In genomic region chrX:133980832-133981588, GRCh38 we compare ENCODE assay signal across 21 cellular contexts. TPM values are rescaled to one million over a fixed set of nuclear protein-coding genes. Genes with fewer than 3 reads are reported as not detected.
"Had no signal": no experiment of that assay in that cellular context is flagged by ENCODE, and none has a peak within 500 bp of the region (broad histone marks: within the 10 kb centered on the region; RNA-seq: fewer than 3 reads in every experiment).

No MANE protein-coding gene starts in this region.

- DNase-seq: activated CD4-positive, alpha-beta T cell treated with anti-CD3 and anti-CD28 coated beads, Interleukin-2, amount 10 ng/mL, durations not matched to agents 7 days and 5 days; activated CD4-positive, CD25-positive, alpha-beta regulatory T cell treated with anti-CD3 and anti-CD28 coated beads, Interleukin-2, amount 50 U/mL, for 72 hours; activated CD8-positive, alpha-beta memory T cell treated with anti-CD3 and anti-CD28 coated beads, Interleukin-2, amount 10 ng/mL, durations not matched to agents 7 days and 5 days; activated CD8-positive, alpha-beta T cell treated with anti-CD3 and anti-CD28 coated beads for 36 hours; activated effector memory CD4-positive, alpha-beta T cell treated with anti-CD3 and anti-CD28 coated beads, Interleukin-2, amount 50 U/mL, for 16 hours; activated naive CD4-positive, alpha-beta T cell treated with anti-CD3 and anti-CD28 coated beads, Interleukin-2, amount 10 ng/mL, durations not matched to agents 7 days and 5 days; activated T-cell treated with anti-CD3 and anti-CD28 coated beads for 4 hours; body of pancreas; gastrocnemius medialis; hypothalamus; left ventricle myocardium superior; mammary epithelial cell; occipital lobe; posterior cingulate gyrus; sigmoid colon; stimulated activated CD4-positive, alpha-beta T cell treated with anti-CD3 and anti-CD28 coated beads, Interleukin-4, amount 100 ng/mL, for 24 hours; stimulated activated naive CD8-positive, alpha-beta T cell treated with anti-CD3 and anti-CD28 coated beads, Interleukin-15, Interleukin-2, amounts not matched to agents 100 U/mL and 50 U/mL, for 24 hours; substantia nigra; thyroid gland had no signal

- H3K9me3 ChIP-seq: body of pancreas, gastrocnemius medialis, sigmoid colon, thyroid gland had no signal

- H3K9me3 Mint-ChIP-seq: activated CD4-positive, alpha-beta T cell treated with anti-CD3 and anti-CD28 coated beads, Interleukin-2, amount 10 ng/mL, durations not matched to agents 7 days and 5 days; activated CD8-positive, alpha-beta T cell treated with anti-CD3 and anti-CD28 coated beads for 36 hours; activated naive CD4-positive, alpha-beta T cell treated with anti-CD3 and anti-CD28 coated beads, Interleukin-2, amount 10 ng/mL, durations not matched to agents 7 days and 5 days; natural killer cell treated with Interleukin-12 subunit alpha and Interleukin-12 subunit beta and Interleukin-15 and Interleukin-18, amount 100 ng/mL, for 72 hours had no signal

- H3K4me3 Mint-ChIP-seq: activated CD4-positive, alpha-beta T cell treated with anti-CD3 and anti-CD28 coated beads, Interleukin-2, amount 10 ng/mL, durations not matched to agents 7 days and 5 days; activated CD8-positive, alpha-beta memory T cell treated with anti-CD3 and anti-CD28 coated beads, Interleukin-2, amount 10 ng/mL, durations not matched to agents 7 days and 5 days; activated CD8-positive, alpha-beta T cell treated with anti-CD3 and anti-CD28 coated beads for 36 hours; activated naive CD4-positive, alpha-beta T cell treated with anti-CD3 and anti-CD28 coated beads, Interleukin-2, amount 10 ng/mL, durations not matched to agents 7 days and 5 days; natural killer cell treated with Interleukin-12 subunit alpha and Interleukin-12 subunit beta and Interleukin-15 and Interleukin-18, amount 100 ng/mL, for 72 hours had no signal

- H3K27me3 ChIP-seq: body of pancreas had no signal

- H3K36me3 Mint-ChIP-seq: activated CD8-positive, alpha-beta memory T cell treated with anti-CD3 and anti-CD28 coated beads, Interleukin-2, amount 10 ng/mL, durations not matched to agents 7 days and 5 days; natural killer cell treated with Interleukin-12 subunit alpha and Interleukin-12 subunit beta and Interleukin-15 and Interleukin-18, amount 100 ng/mL, for 72 hours had no signal

- H3K4me3 ChIP-seq: body of pancreas, gastrocnemius medialis, sigmoid colon, thyroid gland had no signal

- H3K36me3 ChIP-seq: gastrocnemius medialis, sigmoid colon, thyroid gland had no signal

- H3K27ac Mint-ChIP-seq: activated CD4-positive, alpha-beta T cell treated with anti-CD3 and anti-CD28 coated beads, Interleukin-2, amount 10 ng/mL, durations not matched to agents 7 days and 5 days; activated CD8-positive, alpha-beta memory T cell treated with anti-CD3 and anti-CD28 coated beads, Interleukin-2, amount 10 ng/mL, durations not matched to agents 7 days and 5 days; activated CD8-positive, alpha-beta T cell treated with anti-CD3 and anti-CD28 coated beads for 36 hours; activated naive CD4-positive, alpha-beta T cell treated with anti-CD3 and anti-CD28 coated beads, Interleukin-2, amount 10 ng/mL, durations not matched to agents 7 days and 5 days; natural killer cell treated with Interleukin-12 subunit alpha and Interleukin-12 subunit beta and Interleukin-15 and Interleukin-18, amount 100 ng/mL, for 72 hours had no signal

- H3K27ac ChIP-seq: body of pancreas, gastrocnemius medialis, sigmoid colon, thyroid gland, VCaP had no signal

RNA-seq across cellular contexts. Expression of gene GPC3, which starts 4.4 kb away (rescaled TPM):
- total RNA-seq: activated CD8-positive, alpha-beta memory T cell treated with anti-CD3 and anti-CD28 coated beads, Interleukin-2, amount 10 ng/mL, durations not matched to agents 7 days and 5 days; natural killer cell treated with Interleukin-12 subunit alpha and Interleukin-12 subunit beta and Interleukin-15 and Interleukin-18, amount 100 ng/mL, for 72 hours had no signal
